Comparison of ENCODE assay signal across 3 cellular contexts in the genomic region with DNA sequence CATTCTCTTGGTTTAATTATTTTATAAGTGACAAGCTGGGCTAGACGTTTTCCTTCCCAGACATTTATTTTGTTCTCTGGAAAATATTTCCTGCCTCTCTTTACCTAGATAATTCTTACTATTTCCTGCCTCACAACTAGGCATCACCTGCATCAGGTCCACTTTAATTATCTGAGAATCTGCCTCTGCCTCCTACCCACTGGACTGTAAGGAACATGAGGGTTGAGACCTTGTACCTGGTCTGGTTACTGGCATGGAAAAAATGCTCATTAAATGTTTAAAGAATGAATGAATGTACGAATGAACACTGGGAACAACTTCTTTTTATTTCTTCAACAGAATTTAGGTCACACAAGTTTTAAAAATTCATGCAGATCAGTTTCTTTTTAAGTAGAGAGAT.
TF ChIP-seq lines count a peak whose summit lies in the region.

No MANE protein-coding gene starts in this region.

TF ChIP-seq in SK-N-SH, 30 proteins besides CTCF, POLR2A, EP300 and RAD21:
- TF ChIP-seq, protein P1, sequence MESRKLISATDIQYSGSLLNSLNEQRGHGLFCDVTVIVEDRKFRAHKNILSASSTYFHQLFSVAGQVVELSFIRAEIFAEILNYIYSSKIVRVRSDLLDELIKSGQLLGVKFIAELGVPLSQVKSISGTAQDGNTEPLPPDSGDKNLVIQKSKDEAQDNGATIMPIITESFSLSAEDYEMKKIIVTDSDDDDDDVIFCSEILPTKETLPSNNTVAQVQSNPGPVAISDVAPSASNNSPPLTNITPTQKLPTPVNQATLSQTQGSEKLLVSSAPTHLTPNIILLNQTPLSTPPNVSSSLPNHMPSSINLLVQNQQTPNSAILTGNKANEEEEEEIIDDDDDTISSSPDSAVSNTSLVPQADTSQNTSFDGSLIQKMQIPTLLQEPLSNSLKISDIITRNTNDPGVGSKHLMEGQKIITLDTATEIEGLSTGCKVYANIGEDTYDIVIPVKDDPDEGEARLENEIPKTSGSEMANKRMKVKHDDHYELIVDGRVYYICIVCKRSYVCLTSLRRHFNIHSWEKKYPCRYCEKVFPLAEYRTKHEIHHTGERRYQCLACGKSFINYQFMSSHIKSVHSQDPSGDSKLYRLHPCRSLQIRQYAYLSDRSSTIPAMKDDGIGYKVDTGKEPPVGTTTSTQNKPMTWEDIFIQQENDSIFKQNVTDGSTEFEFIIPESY (IDR thresholded peaks at IDR 0.05; ENCODE audit: borderline replicate concordance, low read depth) = no peak
- no peak for TF ChIP-seq SMC3 (IDR thresholded peaks at IDR 0.05; ENCODE audit: low read depth, low read length)
- no peak for TF ChIP-seq POLR2AphosphoS5 (IDR thresholded peaks at IDR 0.05; ENCODE audit: low read depth, low read length)
- no peak for TF ChIP-seq MXI1 (IDR thresholded peaks at IDR 0.05; ENCODE audit: low read depth, low read length)
- TF ChIP-seq GABPA (IDR thresholded peaks at IDR 0.05; ENCODE audit: low read depth) = no peak
- TF ChIP-seq, protein P2, sequence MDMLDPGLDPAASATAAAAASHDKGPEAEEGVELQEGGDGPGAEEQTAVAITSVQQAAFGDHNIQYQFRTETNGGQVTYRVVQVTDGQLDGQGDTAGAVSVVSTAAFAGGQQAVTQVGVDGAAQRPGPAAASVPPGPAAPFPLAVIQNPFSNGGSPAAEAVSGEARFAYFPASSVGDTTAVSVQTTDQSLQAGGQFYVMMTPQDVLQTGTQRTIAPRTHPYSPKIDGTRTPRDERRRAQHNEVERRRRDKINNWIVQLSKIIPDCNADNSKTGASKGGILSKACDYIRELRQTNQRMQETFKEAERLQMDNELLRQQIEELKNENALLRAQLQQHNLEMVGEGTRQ (IDR thresholded peaks at IDR 0.05; ENCODE audit: borderline replicate concordance, low read depth, low read length) = no peak
TF ChIP-seq in SK-N-SH: peak in this region for 0.

TF ChIP-seq in endothelial cell of umbilical vein, 7 proteins besides CTCF, POLR2A, EP300 and RAD21 (continued from another document):
- TF ChIP-seq FOS (IDR thresholded peaks at IDR 0.05; ENCODE audit: borderline replicate concordance, insufficient read depth, low read length) = no peak
- no peak for TF ChIP-seq GATA2 (IDR thresholded peaks at IDR 0.05; ENCODE audit: insufficient read depth, insufficient read length, low read depth, low read length)
- no peak for TF ChIP-seq POLR2AphosphoS5 (IDR thresholded peaks at IDR 0.05; ENCODE audit: insufficient read depth, low read depth, low read length)
- TF ChIP-seq MYC (IDR thresholded peaks at IDR 0.05; ENCODE audit: low read depth, low read length) = no peak
- TF ChIP-seq, protein P3, sequence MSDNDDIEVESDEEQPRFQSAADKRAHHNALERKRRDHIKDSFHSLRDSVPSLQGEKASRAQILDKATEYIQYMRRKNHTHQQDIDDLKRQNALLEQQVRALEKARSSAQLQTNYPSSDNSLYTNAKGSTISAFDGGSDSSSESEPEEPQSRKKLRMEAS (IDR thresholded peaks at IDR 0.05; ENCODE audit: insufficient read depth, insufficient read length) = no peak
- no peak for TF ChIP-seq EZH2 (IDR thresholded peaks at IDR 0.05; ENCODE audit: borderline replicate concordance, low read depth, low read length, severe bottlenecking)
TF ChIP-seq in endothelial cell of umbilical vein: peak in this region for 0.

TF ChIP-seq in neural cell, 6 proteins besides CTCF, POLR2A, EP300 and RAD21 (continued from another document):
- TF ChIP-seq TAF1 (IDR thresholded peaks at IDR 0.05; ENCODE audit: low read depth) (no peak), SMC3 (conservative IDR thresholded peaks at IDR 0.05; ENCODE audit: poor library complexity) (no peak), MXI1 (conservative IDR thresholded peaks at IDR 0.05; ENCODE audit: poor library complexity, severe bottlenecking) (no peak)
- TF ChIP-seq, protein P4, sequence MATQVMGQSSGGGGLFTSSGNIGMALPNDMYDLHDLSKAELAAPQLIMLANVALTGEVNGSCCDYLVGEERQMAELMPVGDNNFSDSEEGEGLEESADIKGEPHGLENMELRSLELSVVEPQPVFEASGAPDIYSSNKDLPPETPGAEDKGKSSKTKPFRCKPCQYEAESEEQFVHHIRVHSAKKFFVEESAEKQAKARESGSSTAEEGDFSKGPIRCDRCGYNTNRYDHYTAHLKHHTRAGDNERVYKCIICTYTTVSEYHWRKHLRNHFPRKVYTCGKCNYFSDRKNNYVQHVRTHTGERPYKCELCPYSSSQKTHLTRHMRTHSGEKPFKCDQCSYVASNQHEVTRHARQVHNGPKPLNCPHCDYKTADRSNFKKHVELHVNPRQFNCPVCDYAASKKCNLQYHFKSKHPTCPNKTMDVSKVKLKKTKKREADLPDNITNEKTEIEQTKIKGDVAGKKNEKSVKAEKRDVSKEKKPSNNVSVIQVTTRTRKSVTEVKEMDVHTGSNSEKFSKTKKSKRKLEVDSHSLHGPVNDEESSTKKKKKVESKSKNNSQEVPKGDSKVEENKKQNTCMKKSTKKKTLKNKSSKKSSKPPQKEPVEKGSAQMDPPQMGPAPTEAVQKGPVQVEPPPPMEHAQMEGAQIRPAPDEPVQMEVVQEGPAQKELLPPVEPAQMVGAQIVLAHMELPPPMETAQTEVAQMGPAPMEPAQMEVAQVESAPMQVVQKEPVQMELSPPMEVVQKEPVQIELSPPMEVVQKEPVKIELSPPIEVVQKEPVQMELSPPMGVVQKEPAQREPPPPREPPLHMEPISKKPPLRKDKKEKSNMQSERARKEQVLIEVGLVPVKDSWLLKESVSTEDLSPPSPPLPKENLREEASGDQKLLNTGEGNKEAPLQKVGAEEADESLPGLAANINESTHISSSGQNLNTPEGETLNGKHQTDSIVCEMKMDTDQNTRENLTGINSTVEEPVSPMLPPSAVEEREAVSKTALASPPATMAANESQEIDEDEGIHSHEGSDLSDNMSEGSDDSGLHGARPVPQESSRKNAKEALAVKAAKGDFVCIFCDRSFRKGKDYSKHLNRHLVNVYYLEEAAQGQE (IDR thresholded peaks at IDR 0.05; ENCODE audit: borderline replicate concordance) = no peak
